23 cellular contexts compared by ENCODE assay signal in the genomic region with DNA sequence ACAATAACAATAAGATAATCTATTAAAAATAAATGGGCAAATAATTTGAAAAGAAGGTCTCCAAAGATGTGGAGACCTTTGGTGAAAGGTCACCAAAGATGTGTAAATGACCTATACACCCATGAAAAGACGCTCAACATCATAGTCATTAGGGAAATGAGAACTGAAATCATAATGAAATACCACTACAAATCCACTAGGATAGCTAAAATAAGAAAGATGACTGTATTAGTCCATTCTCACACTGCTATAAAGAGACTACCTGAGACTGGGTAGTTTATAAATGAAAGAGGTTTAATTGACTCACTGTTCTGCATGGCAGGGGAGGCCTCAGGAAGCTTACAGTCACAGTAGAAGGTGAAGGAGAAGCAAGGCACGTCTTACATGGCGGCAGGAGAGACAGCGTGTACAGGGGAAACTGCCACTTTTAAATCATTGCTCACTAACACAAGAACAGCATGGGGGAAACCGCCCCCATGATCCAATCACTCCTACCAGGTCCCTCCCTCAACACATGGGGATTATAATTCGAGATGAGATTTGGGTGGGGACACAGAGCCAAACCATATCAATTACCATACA.
DNase-seq lines count a peak whose midpoint lies in the region; ATAC-seq, FAIRE-seq and TF ChIP-seq lines count a peak whose summit lies in the region.
"Had no signal": no experiment of that assay in that cellular context is flagged by ENCODE, and none has a peak within 500 bp of the region (broad histone marks: within the 10 kb centered on the region; RNA-seq: fewer than 3 reads in every experiment).

No MANE protein-coding gene starts in this region.

- H3K14ac ChIP-seq in trophoblast cell (ENCODE audit: low read length): no peak overlapping the region

- WGBS in K562 (ENCODE audit: insufficient coverage, low coverage, missing lambda C conversion rate): 10% methylated on average over 6 of the region's 6 CpGs
- no CpG with 5 or more reads among the region's 6 CpGs for whole genome bisulfite sequencing in trophoblast cell (ENCODE audit: extremely low coverage, insufficient coverage, insufficient read length)
- WGBS in aorta, 2 donors: 94 to 96% methylated on average over 6 of the region's 6 CpGs

- in situ Hi-C loops in K562 (cut with MboI): no loop called here

- no peak overlapping the region for H2BK5ac ChIP-seq in trophoblast cell (ENCODE audit: low read depth, low read length, poor library complexity)

- peaks cover 4 to 10% of the 10 kb centered on the region in 2 donors for H3K27me3 Mint-ChIP-seq in stimulated activated naive B cell treated with anti-CD40 and anti-IgM and Interleukin-4, amounts not matched to agents 10 μg/mL and 1 μg/mL and 100 μg/mL, for 72 hours

- peaks cover 3% of the 10 kb centered on the region for H3K79me1 ChIP-seq in trophoblast cell (ENCODE audit: low read length)

- H3K27ac ChIP-seq in K562 (ENCODE audit: extremely low read depth, low read depth, low read length) (no peak overlapping the region), trophoblast cell (ENCODE audit: low read depth, low read length) (no peak overlapping the region), aorta (ENCODE audit: low read depth in 1 of 2, low read length in 2 of 2) (no peak overlapping the region)
- H3K27ac ChIP-seq: 22Rv1; A549; BLaER1 treated with 17β-estradiol and CSF1 and Interleukin-3, amounts not matched to agents 10 nM and 100 nM; C4-2B had no signal

- H3K27ac Mint-ChIP-seq in stimulated activated naive B cell treated with anti-CD40 and anti-IgM and Interleukin-4, amounts not matched to agents 10 μg/mL and 1 μg/mL and 100 μg/mL, for 72 hours: peak overlapping the region; percentile 14
- H3K27ac Mint-ChIP-seq: B cell; CD4-positive, alpha-beta T cell; CD8-positive, alpha-beta T cell had no signal

- TF ChIP-seq RAD21 in K562 (CRISPR knock-in tag; conservative IDR thresholded peaks at IDR 0.05 in 1 of 2, IDR thresholded peaks at IDR 0.05 in 1 of 2): no peak

- H4K8ac ChIP-seq in trophoblast cell (ENCODE audit: low read depth, low read length): no peak overlapping the region

- peaks cover 3 to 5% of the 10 kb centered on the region in 2 donors for H3K9me3 Mint-ChIP-seq in stimulated activated naive B cell treated with anti-CD40 and anti-IgM and Interleukin-4, amounts not matched to agents 10 μg/mL and 1 μg/mL and 100 μg/mL, for 72 hours
- H3K9me3 Mint-ChIP-seq: CD4-positive, alpha-beta T cell had no signal

- H2AFZ ChIP-seq in K562 (ENCODE audit: low read depth, low read length): no peak overlapping the region
- H2AFZ ChIP-seq in trophoblast cell (ENCODE audit: insufficient read depth, low read length, poor library complexity): no peak overlapping the region

- CTCF ChIA-PET in K562 (lab: Yijun Ruan, JAX; ENCODE audit: low intra/inter-chr PET ratio): no interaction called here

- POLR2A ChIA-PET in K562 (lab: Yijun Ruan, JAX): no interaction called here

- TF ChIP-seq CTCF in K562 (IDR thresholded peaks at IDR 0.05 in 2 of 3, conservative IDR thresholded peaks at IDR 0.05 in 1 of 3; ENCODE audit: insufficient read depth in 2 of 3, low read depth in 1 of 3, low read length in 3 of 3): no peak

- peak overlapping the region; percentile 61 for H2BK12ac ChIP-seq in trophoblast cell (ENCODE audit: low read length)

- no peak overlapping the region for H2AK5ac ChIP-seq in trophoblast cell (ENCODE audit: low read length)

- H3K9ac ChIP-seq in K562 (ENCODE audit: insufficient read depth in 1 of 2, low read depth in 2 of 2, low read length in 2 of 2): no peak overlapping the region
- no peak overlapping the region for H3K9ac ChIP-seq in trophoblast cell (ENCODE audit: low read length)
- H3K9ac ChIP-seq: BLaER1 treated with 17β-estradiol and CSF1 and Interleukin-3, amounts not matched to agents 10 nM and 100 nM had no signal

- H3K9me3 ChIP-seq in K562 (replicated peaks; ENCODE audit: control insufficient read depth, insufficient read depth, low read depth, low read length): no peaks in the 10 kb centered on the region
- no peaks in the 10 kb centered on the region for H3K9me3 ChIP-seq in trophoblast cell (ENCODE audit: insufficient read depth, low read depth, low read length)
- no peaks in the 10 kb centered on the region for H3K9me3 ChIP-seq in aorta (ENCODE audit: control insufficient read depth, low read length)
- H3K9me3 ChIP-seq: A549; BLaER1 treated with 17β-estradiol and CSF1 and Interleukin-3, amounts not matched to agents 10 nM and 100 nM had no signal

- H3K18ac ChIP-seq in trophoblast cell (ENCODE audit: low read length): no peak overlapping the region

- no peak overlapping the region for H3K4ac ChIP-seq in trophoblast cell (ENCODE audit: low read depth, low read length)

- H3K27me3 ChIP-seq in K562 (ENCODE audit: control insufficient read depth in 2 of 2, insufficient read depth in 2 of 2, low read length in 2 of 2) (no peaks in the 10 kb centered on the region; a peak in 1 of 5 replicates), trophoblast cell (ENCODE audit: insufficient read depth, low read length) (no peaks in the 10 kb centered on the region), aorta (ENCODE audit: control insufficient read depth in 1 of 2, insufficient read depth in 2 of 2, low read length in 1 of 2) (no peaks in the 10 kb centered on the region)
- H3K27me3 ChIP-seq: BLaER1 treated with 17β-estradiol and CSF1 and Interleukin-3, amounts not matched to agents 10 nM and 100 nM had no signal

- no peak overlapping the region for H2BK120ac ChIP-seq in trophoblast cell (ENCODE audit: insufficient read depth, low read length, poor library complexity)

- H3K4me3 Mint-ChIP-seq in stimulated activated naive B cell treated with anti-CD40 and anti-IgM and Interleukin-4, amounts not matched to agents 10 μg/mL and 1 μg/mL and 100 μg/mL, for 72 hours: no peak overlapping the region
- H3K4me3 Mint-ChIP-seq: B cell; CD4-positive, alpha-beta T cell; CD8-positive, alpha-beta T cell had no signal

- ATAC-seq in K562 (no peak), aorta (ENCODE audit: low FRiP score) (no peak)
- peak; percentile 72 to 75 for ATAC-seq in stimulated activated naive B cell treated with anti-CD40 and anti-IgM and Interleukin-4, amounts not matched to agents 10 μg/mL and 1 μg/mL and 100 μg/mL, for 72 hours (replicated peaks)
- ATAC-seq: A549; CD8-positive, alpha-beta T cell; GM12878 had no signal

- no peak overlapping the region for H4K91ac ChIP-seq in trophoblast cell (ENCODE audit: low read depth, low read length)

- H3K4me1 ChIP-seq in K562 (replicated peaks in 1 of 2; ENCODE audit: control insufficient read depth in 2 of 2, insufficient read depth in 2 of 2, low read length in 2 of 2) (no peaks in the 10 kb centered on the region), trophoblast cell (ENCODE audit: control insufficient read depth in 1 of 2, insufficient read depth in 2 of 2, low read length in 2 of 2) (no peaks in the 10 kb centered on the region), aorta (ENCODE audit: control insufficient read depth in 1 of 2, insufficient read depth in 2 of 2, low read length in 2 of 2) (no peaks in the 10 kb centered on the region)
- H3K4me1 ChIP-seq: A549 had no signal

- no peaks in the 10 kb centered on the region for H3K36me3 ChIP-seq in K562 (ENCODE audit: control insufficient read depth, insufficient read depth, low read length)
- H3K36me3 ChIP-seq in trophoblast cell (ENCODE audit: control insufficient read depth in 1 of 2, insufficient read depth in 2 of 2, low read length in 2 of 2): no peaks in the 10 kb centered on the region
- no peaks in the 10 kb centered on the region for H3K36me3 ChIP-seq in aorta (ENCODE audit: control insufficient read depth in 1 of 2, insufficient read depth in 2 of 2, low read length in 1 of 2)
- H3K36me3 ChIP-seq: BLaER1 treated with 17β-estradiol and CSF1 and Interleukin-3, amounts not matched to agents 10 nM and 100 nM had no signal

- no peak overlapping the region for H4K12ac ChIP-seq in trophoblast cell (ENCODE audit: low read depth, low read length)

- H3K36me3 Mint-ChIP-seq in stimulated activated naive B cell treated with anti-CD40 and anti-IgM and Interleukin-4, amounts not matched to agents 10 μg/mL and 1 μg/mL and 100 μg/mL, for 72 hours: peaks cover 3 to 4% of the 10 kb centered on the region in 2 donors
- H3K36me3 Mint-ChIP-seq: CD8-positive, alpha-beta T cell had no signal

- no TSS peak for BruUV-seq in K562 (replicated peaks; lab: Mats Ljungman, UMichigan)

- no peak overlapping the region for H3K23ac ChIP-seq in trophoblast cell (ENCODE audit: low read length)

- H4K20me1 ChIP-seq in K562 (replicated peaks; ENCODE audit: control insufficient read depth, insufficient read depth, low read length): no peaks in the 10 kb centered on the region
- H4K20me1 ChIP-seq: BLaER1 treated with 17β-estradiol and CSF1 and Interleukin-3, amounts not matched to agents 10 nM and 100 nM had no signal

- no peaks in the 10 kb centered on the region for H3K79me2 ChIP-seq in K562 (ENCODE audit: control insufficient read depth, insufficient read depth, low read length)
- no peaks in the 10 kb centered on the region for H3K79me2 ChIP-seq in trophoblast cell (ENCODE audit: control insufficient read depth, insufficient read depth, low read length, poor library complexity)

- H3K4me3 ChIP-seq in K562 (no peak overlapping the region), trophoblast cell (ENCODE audit: low read depth, low read length) (no peak overlapping the region), aorta (ENCODE audit: low read length in 2 of 2) (no peak overlapping the region)
- H3K4me3 ChIP-seq: A549; BLaER1 treated with 17β-estradiol and CSF1 and Interleukin-3, amounts not matched to agents 10 nM and 100 nM; GM12878 had no signal

- no peak for TF ChIP-seq POLR2A in K562 (conservative IDR thresholded peaks at IDR 0.05)
- no peak for TF ChIP-seq POLR2A in erythroblast (IDR thresholded peaks at IDR 0.05; ENCODE audit: low read length)

- H3K4me2 ChIP-seq in K562 (ENCODE audit: insufficient read depth, low read length) (no peak overlapping the region), trophoblast cell (ENCODE audit: low read length) (no peak overlapping the region)
- H3K4me2 ChIP-seq: A549; BLaER1 treated with 17β-estradiol and CSF1 and Interleukin-3, amounts not matched to agents 10 nM and 100 nM had no signal

- FAIRE-seq in K562 (lab: Jason Lieb, UNC): no peak
- FAIRE-seq: GM12878, GM12892, GM18507 had no signal

- no peaks in the 10 kb centered on the region for H3K9me1 ChIP-seq in K562 (ENCODE audit: control insufficient read depth, insufficient read depth, low read length)

- intact Hi-C loops in K562 (cut with micrococcal nuclease) (no loop called here), aorta (cut with DNase I) (no loop called here)

- peaks cover 3 to 5% of the 10 kb centered on the region in 2 donors for H3K4me1 Mint-ChIP-seq in stimulated activated naive B cell treated with anti-CD40 and anti-IgM and Interleukin-4, amounts not matched to agents 10 μg/mL and 1 μg/mL and 100 μg/mL, for 72 hours
- H3K4me1 Mint-ChIP-seq: B cell had no signal

- DNase-seq in K562 (ENCODE audit: extremely low read depth in 1 of 4, low spot score in 3 of 4) (no peak), trophoblast cell (no peak), aorta (no peak), erythroblast (lab: John Stamatoyannopoulos, UW) (no peak)
- DNase-seq in stimulated activated naive B cell treated with anti-CD40 and anti-IgM and Interleukin-4, amounts not matched to agents 10 μg/mL and 1 μg/mL and 100 μg/mL, for 72 hours: no peak
- DNase-seq: AML-193; CD4-positive, alpha-beta T cell; CD8-positive, alpha-beta T cell; DMS 273 treated with DMSO at 0.1 percent for 48 hours; DMS153; DMS53; DMS79; DND-41; EL; GDM1 had no signal

- TF ChIP-seq EP300 in K562 (IDR thresholded peaks at IDR 0.05; ENCODE audit: low read length): no peak

Comparison
In these comparisons a context has a peak if more than half of its experiments do, and no peak if none do; other contexts are left out.
1. ATAC-seq: peak in stimulated activated naive B cell treated with anti-CD40 and anti-IgM and Interleukin-4, amounts not matched to agents 10 μg/mL and 1 μg/mL and 100 μg/mL, for 72 hours (2 of 2); none in K562 (single experiment) and aorta (single experiment).